1 cellular context compared by ENCODE assay signal in genomic region chr19:45591638-45592005, GRCh38.
TF ChIP-seq lines count a peak whose summit lies in the region.

No MANE protein-coding gene starts in this region.

TF ChIP-seq in HepG2, 621 proteins besides CTCF, POLR2A, EP300 and RAD21:
- TF ChIP-seq THAP9 (CRISPR knock-in tag; IDR thresholded peaks at IDR 0.05; ENCODE audit: borderline replicate concordance) (0 out of 2 replicates have a peak, but pooled peaks have one; percentile 5), PRDM15 (CRISPR knock-in tag; IDR thresholded peaks at IDR 0.05) (no peak)
